1 cellular context compared by ENCODE assay signal in genomic region chr10:86786368-86786767, GRCh38.
TF ChIP-seq lines count a peak whose summit lies in the region.

No MANE protein-coding gene starts in this region.

TF ChIP-seq in HepG2, 621 proteins besides CTCF, POLR2A, EP300 and RAD21 (continued from another document):
- TF ChIP-seq NFAT5 (CRISPR knock-in tag; IDR thresholded peaks at IDR 0.05), result no peak
